ENCODE assay signal across 9 cellular contexts in the genomic region with DNA sequence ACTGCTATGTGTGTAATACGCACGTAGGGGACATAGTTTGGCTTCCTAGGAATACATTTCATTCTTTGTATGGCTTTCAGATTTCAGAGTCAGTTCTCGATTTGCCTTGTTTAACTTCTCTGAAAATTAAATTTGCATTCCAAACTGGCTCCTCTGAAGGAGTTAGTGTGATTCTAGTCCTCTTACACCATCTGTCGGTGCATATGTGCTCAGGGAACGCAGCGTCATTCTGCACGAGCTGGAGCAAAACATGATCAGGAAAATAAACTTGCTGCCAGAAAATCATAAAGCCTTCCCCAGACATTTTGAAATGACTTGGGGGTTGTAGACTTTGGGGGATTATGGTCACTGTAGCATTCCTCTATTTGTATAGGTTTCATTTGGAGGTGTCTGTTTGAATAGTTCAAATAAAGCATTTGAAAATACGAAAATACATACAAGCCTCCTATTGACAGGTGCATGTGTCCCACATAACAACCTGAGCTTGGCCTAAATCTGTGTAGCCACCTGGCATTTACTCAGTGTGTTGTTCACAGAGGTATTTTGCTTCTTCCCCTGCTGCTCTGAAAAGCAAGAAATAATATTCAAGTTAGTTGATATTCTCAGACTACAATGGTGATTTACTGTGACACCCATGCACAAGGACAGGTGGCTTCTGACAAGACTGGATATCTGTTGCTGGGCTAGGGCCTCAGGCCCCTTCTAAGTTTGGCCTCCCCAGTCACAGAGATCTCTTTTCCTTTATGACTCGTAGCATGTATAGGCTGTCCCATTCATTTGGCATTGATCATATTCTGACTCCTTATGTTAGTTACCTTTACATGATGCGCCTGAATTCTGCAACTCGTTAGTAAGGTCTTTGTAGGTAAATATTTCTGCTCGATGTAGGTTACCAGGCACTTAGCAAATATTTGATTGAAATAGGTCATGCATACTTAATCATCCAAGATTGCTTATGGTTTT.
DNase-seq lines count a peak whose midpoint lies in the region; ATAC-seq and TF ChIP-seq lines count a peak whose summit lies in the region.
"Had no signal": no experiment of that assay in that cellular context is flagged by ENCODE, and none has a peak within 500 bp of the region (broad histone marks: within the 10 kb centered on the region; RNA-seq: fewer than 3 reads in every experiment).

No MANE protein-coding gene starts in this region.

- no peak overlapping the region for H3K4me3 Mint-ChIP-seq in activated T-cell treated with anti-CD3 and anti-CD28 coated beads, Interleukin-2, amount 50 U/mL, for 72 hours
- no peak overlapping the region for H3K4me3 Mint-ChIP-seq in T-cell

- CTCF ChIA-PET in T-cell (lab: Charles Lee): no interaction called here

- TF ChIP-seq POLR2A in gastroesophageal sphincter (IDR thresholded peaks at IDR 0.05): no peak
- no peak for TF ChIP-seq POLR2A in testis (IDR thresholded peaks at IDR 0.05)
- no peak for TF ChIP-seq POLR2A in suprapubic skin (IDR thresholded peaks at IDR 0.05)
- no peak for TF ChIP-seq POLR2A in transverse colon (IDR thresholded peaks at IDR 0.05)

- H3K27ac ChIP-seq in gastroesophageal sphincter (no peak overlapping the region), testis (no peak overlapping the region), suprapubic skin (no peak overlapping the region), transverse colon (no peak overlapping the region)

- peaks cover 0 to 3% of the 10 kb centered on the region in 2 donors for H3K36me3 ChIP-seq in gastroesophageal sphincter
- H3K36me3 ChIP-seq in testis (ENCODE audit: low read depth, missing control alignments): no peaks in the 10 kb centered on the region
- H3K36me3 ChIP-seq in suprapubic skin: no peaks in the 10 kb centered on the region
- peaks cover 0 to 18% (median 6%) of the 10 kb centered on the region in 4 donors for H3K36me3 ChIP-seq in transverse colon

- in situ Hi-C loops in transverse colon (cut with MboI; ENCODE audit: low pct_ligation_motif_present in 1 of 4, low pct_unique_long_range_greater_than_20kb in 1 of 4, low sequenced_read_pairs in 3 of 4): no loop called here

- POLR2A ChIA-PET in T-cell (lab: Charles Lee): interaction anchor here in 1 of 2 donors (0.6 kb wide), 1 partner anchor 8 kb away, joined by 8 read pairs; no protein-coding TSS in a partner anchor

- no peak for DNase-seq in activated T-cell treated with anti-CD3 and anti-CD28 coated beads, Interleukin-2, amount 50 U/mL, for 72 hours
- no peak for DNase-seq in activated T-cell treated with anti-CD3 and anti-CD28 coated beads, Interleukin-2, amount 50 U/mL, for 1 hour
- DNase-seq in T-cell: no peak
- DNase-seq in testis: peak; percentile 54
- DNase-seq in suprapubic skin (ENCODE audit: low spot score in 2 of 2): no peak
- DNase-seq in transverse colon: no peak
- DNase-seq: Calu3 had no signal

- ATAC-seq in activated T-cell treated with anti-CD3 and anti-CD28 coated beads, Interleukin-2, amount 50 U/mL, for 72 hours (replicated peaks in 1 of 2): peak; percentile 25 to 29
- ATAC-seq in T-cell (replicated peaks in 1 of 4) (no peak), gastroesophageal sphincter (no peak), HG03565 (IDR thresholded peaks at IDR 0.05; ENCODE audit: unreplicated experiment) (no peak)

- peaks cover 5% of the 10 kb centered on the region in 2 donors for H3K9me3 Mint-ChIP-seq in activated T-cell treated with anti-CD3 and anti-CD28 coated beads, Interleukin-2, amount 50 U/mL, for 72 hours
- peaks cover 3 to 12% (median 6%) of the 10 kb centered on the region in 3 donors for H3K9me3 Mint-ChIP-seq in T-cell

- H3K4me3 ChIP-seq in gastroesophageal sphincter: no peak overlapping the region
- no peak overlapping the region for H3K4me3 ChIP-seq in testis
- no peak overlapping the region for H3K4me3 ChIP-seq in suprapubic skin
- H3K4me3 ChIP-seq in transverse colon: no peak overlapping the region

- peaks cover 18 to 20% of the 10 kb centered on the region in 2 donors for H3K36me3 Mint-ChIP-seq in activated T-cell treated with anti-CD3 and anti-CD28 coated beads, Interleukin-2, amount 50 U/mL, for 72 hours (ENCODE audit: insufficient read depth in 2 of 2)
- peaks cover 65% of the 10 kb centered on the region for H3K36me3 Mint-ChIP-seq in T-cell

- TF ChIP-seq EP300 in gastroesophageal sphincter (IDR thresholded peaks at IDR 0.05) (no peak), suprapubic skin (IDR thresholded peaks at IDR 0.05) (no peak), transverse colon (IDR thresholded peaks at IDR 0.05; ENCODE audit: low read depth) (no peak)

- H3K9me3 ChIP-seq in gastroesophageal sphincter: peaks cover 0 to 14% (median 0%) of the 10 kb centered on the region in 3 donors
- H3K9me3 ChIP-seq in testis: no peaks in the 10 kb centered on the region
- H3K9me3 ChIP-seq in suprapubic skin: no peaks in the 10 kb centered on the region
- H3K9me3 ChIP-seq in transverse colon: peaks cover 0 to 10% of the 10 kb centered on the region in 2 donors

- H3K27me3 Mint-ChIP-seq in activated T-cell treated with anti-CD3 and anti-CD28 coated beads, Interleukin-2, amount 50 U/mL, for 72 hours (ENCODE audit: low read depth): no peaks in the 10 kb centered on the region
- H3K27me3 Mint-ChIP-seq in T-cell: no peaks in the 10 kb centered on the region

- WGBS in gastroesophageal sphincter (ENCODE audit: low coverage in 1 of 2), 2 donors: 43 to 59% methylated on average over 12 of the region's 12 CpGs
- WGBS in testis, 2 donors: 71 to 78% methylated on average over 12 of the region's 12 CpGs
- 63% methylated on average over 12 of the region's 12 CpGs for WGBS in suprapubic skin
- 77 to 86% methylated on average over 8 to 12 of the region's 12 CpGs for WGBS in transverse colon (ENCODE audit: low coverage in 1 of 2), 2 donors

- no peaks in the 10 kb centered on the region for H3K27me3 ChIP-seq in gastroesophageal sphincter
- H3K27me3 ChIP-seq in testis: no peaks in the 10 kb centered on the region
- no peaks in the 10 kb centered on the region for H3K27me3 ChIP-seq in suprapubic skin
- H3K27me3 ChIP-seq in transverse colon: no peaks in the 10 kb centered on the region

- no peak overlapping the region for H3K27ac Mint-ChIP-seq in activated T-cell treated with anti-CD3 and anti-CD28 coated beads, Interleukin-2, amount 50 U/mL, for 72 hours
- peak overlapping the region; percentile 41 to 63 for H3K27ac Mint-ChIP-seq in T-cell

- H3K4me1 ChIP-seq in gastroesophageal sphincter (no peaks in the 10 kb centered on the region), testis (no peaks in the 10 kb centered on the region), suprapubic skin (no peaks in the 10 kb centered on the region), transverse colon (no peaks in the 10 kb centered on the region)

- TF ChIP-seq CTCF in gastroesophageal sphincter (IDR thresholded peaks at IDR 0.05) (peak; percentile 24 to 66 (median 64)), testis (IDR thresholded peaks at IDR 0.05) (peak; percentile 11 to 57 (median 41)), suprapubic skin (IDR thresholded peaks at IDR 0.05) (peak in 1 of 2 donors; percentile 25), transverse colon (IDR thresholded peaks at IDR 0.05) (no peak)

- peaks cover 58% of the 10 kb centered on the region for H3K4me1 Mint-ChIP-seq in activated T-cell treated with anti-CD3 and anti-CD28 coated beads, Interleukin-2, amount 50 U/mL, for 72 hours (ENCODE audit: low read depth)
- H3K4me1 Mint-ChIP-seq in T-cell: peaks cover 25 to 64% (median 56%) of the 10 kb centered on the region in 3 donors

- intact Hi-C loops in testis (cut with DNase I; ENCODE audit: low total_unique reads) (no loop called here), transverse colon (cut with DNase I; ENCODE audit: low total_unique reads) (no loop called here)

Comparison
In these comparisons a context has a peak if more than half of its experiments do, and no peak if none do; other contexts are left out.
1. ATAC-seq: peak in activated T-cell treated with anti-CD3 and anti-CD28 coated beads, Interleukin-2, amount 50 U/mL, for 72 hours (2 of 2); none in T-cell (0 of 4), gastroesophageal sphincter (single experiment) and HG03565 (single experiment).
2. CTCF ChIP-seq: peak in gastroesophageal sphincter (4 of 4) and testis (3 of 3); none in transverse colon (0 of 5).